17 cellular contexts compared by ENCODE assay signal in the genomic region with DNA sequence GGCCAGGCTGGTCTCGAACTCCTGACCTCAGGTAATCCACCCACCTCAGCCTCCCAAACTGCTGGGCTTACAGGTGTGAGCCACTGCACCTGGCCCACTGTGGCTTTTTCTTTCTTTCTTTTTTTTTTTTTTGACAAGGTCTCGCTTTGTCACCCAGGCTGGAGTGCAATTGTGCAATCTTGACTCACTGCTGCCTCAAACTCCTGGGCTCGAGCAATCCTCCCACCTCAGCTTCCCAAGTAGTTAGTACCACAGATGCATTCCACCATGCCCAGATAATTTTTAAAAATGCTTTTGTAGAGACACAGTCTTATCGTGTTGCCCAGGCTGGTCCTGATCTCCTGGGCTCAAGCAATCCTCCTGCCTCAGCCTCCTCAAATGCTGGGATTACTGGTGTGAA. TPM values are rescaled to one million over a fixed set of nuclear protein-coding genes. Genes with fewer than 3 reads are reported as not detected.
DNase-seq lines count a peak whose midpoint lies in the region; ATAC-seq and TF ChIP-seq lines count a peak whose summit lies in the region.
"Had no signal": no experiment of that assay in that cellular context is flagged by ENCODE, and none has a peak within 500 bp of the region (broad histone marks: within the 10 kb centered on the region; RNA-seq: fewer than 3 reads in every experiment).

No MANE protein-coding gene starts in this region.

- ATAC-seq in T-cell (replicated peaks in 1 of 4) (no peak), HG03159 (IDR thresholded peaks at IDR 0.05; ENCODE audit: unreplicated experiment) (no peak)
- ATAC-seq: SK-N-SH treated with all-trans-retinoic acid at 6 μM for 48 hours had no signal

- peak; percentile 57 for DNase-seq in activated CD8-positive, alpha-beta memory T cell treated with anti-CD3 and anti-CD28 coated beads for 24 hours
- no peak for DNase-seq in activated CD8-positive, alpha-beta memory T cell treated with anti-CD3 and anti-CD28 coated beads, Interleukin-2, amount 50 U/mL, for 4 hours
- no peak for DNase-seq in T-cell
- DNase-seq in esophagus muscularis mucosa (ENCODE audit: extremely low spot score): peak; percentile 7
- peak; percentile 23 for DNase-seq in stimulated activated CD8-positive, alpha-beta memory T cell treated with anti-CD3 and anti-CD28 coated beads, Interleukin-4, amount 100 ng/mL, for 48 hours
- DNase-seq in activated T-cell treated with anti-CD3 and anti-CD28 coated beads for 4 hours: no peak
- no peak for DNase-seq in DMS79 treated with DMSO at 0.1 percent for 48 hours (lab: John Stamatoyannopoulos, UW)
- DNase-seq: activated CD4-positive, CD25-positive, alpha-beta regulatory T cell treated with anti-CD3 and anti-CD28 coated beads, Interleukin-2, amount 50 U/mL, for 72 hours; DMS153; dorsolateral prefrontal cortex; HFFc6; midbrain; NCI-H345; testis had no signal

- no peaks in the 10 kb centered on the region for H3K36me3 Mint-ChIP-seq in T-cell

- intact Hi-C loops in esophagus muscularis mucosa (cut with DNase I): no loop called here

- no peaks in the 10 kb centered on the region for H3K9me3 Mint-ChIP-seq in T-cell
- H3K9me3 Mint-ChIP-seq: HFFc6 had no signal

- POLR2A ChIA-PET in T-cell (lab: Charles Lee): no interaction called here

- H3K27me3 Mint-ChIP-seq in T-cell: no peaks in the 10 kb centered on the region

- CTCF ChIA-PET in T-cell (lab: Charles Lee): no interaction called here

- peaks cover 83 to 89% (median 86%) of the 10 kb centered on the region in 3 donors for H3K4me1 Mint-ChIP-seq in T-cell

- peak overlapping the region in 1 of 3 donors; percentile 41 for H3K4me3 Mint-ChIP-seq in T-cell
- H3K4me3 Mint-ChIP-seq: HFFc6 had no signal

- H3K27ac Mint-ChIP-seq in T-cell: peak overlapping the region; percentile 72 to 94
- H3K27ac Mint-ChIP-seq: HFFc6 had no signal

- H3K36me3 ChIP-seq in esophagus muscularis mucosa: no peaks in the 10 kb centered on the region

- H3K4me1 ChIP-seq in esophagus muscularis mucosa: no peaks in the 10 kb centered on the region
- H3K4me1 ChIP-seq: parathyroid adenoma, testis had no signal

- H3K27me3 ChIP-seq in esophagus muscularis mucosa: peaks cover 0 to 35% (median 0%) of the 10 kb centered on the region in 4 donors
- H3K27me3 ChIP-seq: testis had no signal

- TF ChIP-seq POLR2A in esophagus muscularis mucosa (IDR thresholded peaks at IDR 0.05; ENCODE audit: low read depth): no peak

- H3K9me3 ChIP-seq in esophagus muscularis mucosa: peaks cover 0 to under 1% (median 0%) of the 10 kb centered on the region in 4 donors
- H3K9me3 ChIP-seq: testis had no signal

- TF ChIP-seq CTCF in esophagus muscularis mucosa (IDR thresholded peaks at IDR 0.05): no peak

- H3K27ac ChIP-seq in esophagus muscularis mucosa (replicated peaks in 1 of 4): no peak overlapping the region
- H3K27ac ChIP-seq: dorsolateral prefrontal cortex, parathyroid adenoma, testis had no signal

- no peak for TF ChIP-seq EP300 in esophagus muscularis mucosa (IDR thresholded peaks at IDR 0.05)

- H3K4me3 ChIP-seq in esophagus muscularis mucosa: no peak overlapping the region
- H3K4me3 ChIP-seq: dorsolateral prefrontal cortex, testis had no signal

- 71% methylated on average over 4 of the region's 4 CpGs for WGBS in esophagus muscularis mucosa

RNA-seq across cellular contexts. Expression of gene FCGBP, which starts 12.1 kb away (rescaled TPM):
- total RNA-seq in T-cell (10 to 100 TPM; 12.6 to 88.0 (median 43.3) TPM), esophagus muscularis mucosa (1 to 10 TPM; 2.1 to 8.1 (median 4.4) TPM)

RNA-seq across cellular contexts. Expression of gene PSMC4, which starts 24.4 kb away (rescaled TPM):
- total RNA-seq in T-cell: 10 to 100 TPM; 58.5 to 80.0 (median 59.6) TPM
- total RNA-seq in esophagus muscularis mucosa: 10 to 100 TPM; 68.9 to 91.4 (median 89.2) TPM

RNA-seq across cellular contexts. Expression of gene ZNF546, which starts 50.3 kb away (rescaled TPM):
- total RNA-seq in T-cell (10 to 100 TPM in 3 of 5 donors, 1 to 10 TPM in 2; 5.9 to 18.0 (median 12.9) TPM), esophagus muscularis mucosa (1 to 10 TPM; 3.6 to 8.5 (median 5.5) TPM)

Comparison
In these comparisons a context has a peak if more than half of its experiments do, and no peak if none do; other contexts are left out.
1. DNase-seq: peak in activated CD8-positive, alpha-beta memory T cell treated with anti-CD3 and anti-CD28 coated beads for 24 hours (single experiment), esophagus muscularis mucosa (single experiment) and stimulated activated CD8-positive, alpha-beta memory T cell treated with anti-CD3 and anti-CD28 coated beads, Interleukin-4, amount 100 ng/mL, for 48 hours (single experiment); none in activated CD8-positive, alpha-beta memory T cell treated with anti-CD3 and anti-CD28 coated beads, Interleukin-2, amount 50 U/mL, for 4 hours (single experiment), T-cell (0 of 34), activated T-cell treated with anti-CD3 and anti-CD28 coated beads for 4 hours (single experiment) and DMS79 treated with DMSO at 0.1 percent for 48 hours (single experiment).